19 cellular contexts compared by ENCODE assay signal in genomic region chrX:115889121-115889890, GRCh38.
DNase-seq lines count a peak whose midpoint lies in the region; ATAC-seq and TF ChIP-seq lines count a peak whose summit lies in the region.
"Had no signal": no experiment of that assay in that cellular context is flagged by ENCODE, and none has a peak within 500 bp of the region (broad histone marks: within the 10 kb centered on the region; RNA-seq: fewer than 3 reads in every experiment).

No MANE protein-coding gene starts in this region.

- WGBS in ovary, 3 donors, result 95% methylated on average over 24 to 31 of the region's 32 CpGs

- intact Hi-C loops in cardiac septum (cut with DNase I), result no loop called here
- intact Hi-C loops in left cardiac atrium (cut with DNase I), result no loop called here
- intact Hi-C loops in ovary (cut with DNase I), result no loop called here

- H3K4me3 ChIP-seq in WERI-Rb-1 (ENCODE audit: low read depth, low read length), result no peak overlapping the region
- no peak overlapping the region for H3K4me3 ChIP-seq in ovary

- H3K4me1 ChIP-seq in ovary (ENCODE audit: insufficient read depth), result no peaks in the 10 kb centered on the region

- TF ChIP-seq POLR2A in ovary (IDR thresholded peaks at IDR 0.05), result no peak

- TF ChIP-seq CTCF in WERI-Rb-1 (IDR thresholded peaks at IDR 0.05; ENCODE audit: low read depth, low read length) (no peak), ovary (IDR thresholded peaks at IDR 0.05) (no peak)

- H3K9me3 ChIP-seq in WERI-Rb-1 (ENCODE audit: severe bottlenecking) (no peaks in the 10 kb centered on the region), ovary (peaks cover 0 to 6% of the 10 kb centered on the region in 2 donors)
- H3K9me3 ChIP-seq: BE2C had no signal

- peak; percentile 53 for DNase-seq in cardiac septum (ENCODE audit: low spot score)
- DNase-seq in left cardiac atrium, result no peak
- DNase-seq in WERI-Rb-1, result peak; percentile 24
- peak in 3 of 5 donors; percentile 38 to 77 (median 55) for DNase-seq in ovary
- DNase-seq in ureter (ENCODE audit: low spot score), result peak; percentile 44
- no peak for DNase-seq in NCI-H2227 treated with DMSO at 0.1 percent for 48 hours (lab: John Stamatoyannopoulos, UW)
- no peak for DNase-seq in NCI-H128 (lab: John Stamatoyannopoulos, UW; ENCODE audit: unreplicated experiment)
- DNase-seq: BE2C, DMS53, GDM1, IMR-90, NCI-H1105, NCI-H1694, NCI-H2081, NCI-H2171, NCI-H446, NCI-H526 treated with DMSO at 0.1 percent for 48 hours, RPMI8226, SIG-M5 had no signal

- H3K36me3 ChIP-seq in WERI-Rb-1 (no peaks in the 10 kb centered on the region), ovary (no peaks in the 10 kb centered on the region)
- H3K36me3 ChIP-seq: BE2C had no signal

- no peak for TF ChIP-seq EP300 in ovary (IDR thresholded peaks at IDR 0.05)

- H3K27ac ChIP-seq in WERI-Rb-1 (no peak overlapping the region), ovary (no peak overlapping the region)

- no peak for ATAC-seq in left cardiac atrium

- H3K27me3 ChIP-seq in WERI-Rb-1 (ENCODE audit: insufficient read depth, low read depth, severe bottlenecking), result no peaks in the 10 kb centered on the region
- no peaks in the 10 kb centered on the region for H3K27me3 ChIP-seq in ovary
- H3K27me3 ChIP-seq: BE2C had no signal

Comparison
In these comparisons a context has a peak if more than half of its experiments do, and no peak if none do; other contexts are left out.
1. DNase-seq: peak in cardiac septum (single experiment), WERI-Rb-1 (single experiment), ovary (3 of 5) and ureter (single experiment); none in left cardiac atrium (single experiment), NCI-H2227 treated with DMSO at 0.1 percent for 48 hours (single experiment) and NCI-H128 (single experiment).